15 cellular contexts compared by ENCODE assay signal in the genomic region with DNA sequence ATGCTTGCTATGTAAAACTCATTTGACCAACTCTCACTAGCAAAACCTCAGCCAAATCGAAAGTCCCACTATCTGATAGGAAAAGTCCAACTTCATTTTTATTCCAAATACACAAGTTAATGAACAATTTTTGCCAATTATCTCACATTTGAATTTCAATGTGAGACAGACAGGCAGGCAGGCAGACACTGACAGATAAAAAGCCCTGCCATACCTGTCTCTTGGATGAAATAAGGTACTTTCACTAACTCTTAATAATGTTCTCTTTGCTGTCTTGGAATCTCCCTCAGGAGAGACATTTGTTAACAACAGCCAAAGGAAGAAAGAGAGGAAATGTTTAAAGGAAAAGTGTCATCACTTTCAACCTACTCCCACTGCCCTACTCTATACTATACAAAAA.
"Had no signal": no experiment of that assay in that cellular context is flagged by ENCODE, and none has a peak within 500 bp of the region (broad histone marks: within the 10 kb centered on the region; RNA-seq: fewer than 3 reads in every experiment).

No MANE protein-coding gene starts in this region.

- H3K27ac ChIP-seq: ascending aorta, dorsolateral prefrontal cortex, lower lobe of right lung, ovary, stomach, thoracic aorta, upper lobe of right lung had no signal

- H3K27me3 ChIP-seq: ascending aorta, dorsolateral prefrontal cortex, ovary, stomach, upper lobe of right lung had no signal

- H3K4me1 ChIP-seq: ascending aorta, lower lobe of right lung, upper lobe of right lung had no signal

- ATAC-seq: activated naive CD8-positive, alpha-beta T cell treated with anti-CD3 and anti-CD28 coated beads, Interleukin-2, amount 50 U/mL, for 24 hours; activated T-cell treated with anti-CD3 and anti-CD28 coated beads, Interleukin-2, amount 50 U/mL, for 72 hours; esophagus mucosa; lower lobe of right lung; upper lobe of right lung had no signal

- DNase-seq: activated CD4-positive, alpha-beta T cell treated with anti-CD3 and anti-CD28 coated beads, Interleukin-2, amount 10 ng/mL, durations not matched to agents 7 days and 5 days; activated CD8-positive, alpha-beta memory T cell treated with anti-CD3 and anti-CD28 coated beads, Interleukin-2, amount 50 U/mL, for 48 hours; activated naive CD8-positive, alpha-beta T cell treated with anti-CD3 and anti-CD28 coated beads, Interleukin-2, amount 50 U/mL, for 24 hours; activated T-cell treated with anti-CD3 and anti-CD28 coated beads, Interleukin-2, amount 50 U/mL, for 72 hours; dorsolateral prefrontal cortex; foreskin melanocyte; lower lobe of right lung; midbrain; ovary; stimulated activated CD4-positive, alpha-beta T cell treated with anti-CD3 and anti-CD28 coated beads, Interleukin-1b, Interleukin-23, amount 100 ng/mL, for 48 hours; stomach; upper lobe of right lung had no signal

- H3K36me3 ChIP-seq: lower lobe of right lung, ovary, thoracic aorta, upper lobe of right lung had no signal

- H3K9me3 ChIP-seq: ascending aorta, lower lobe of right lung, ovary, stomach, thoracic aorta, upper lobe of right lung had no signal

- H3K4me3 ChIP-seq: ascending aorta, dorsolateral prefrontal cortex, lower lobe of right lung, ovary, stomach, thoracic aorta, upper lobe of right lung had no signal
